In the genomic region with DNA sequence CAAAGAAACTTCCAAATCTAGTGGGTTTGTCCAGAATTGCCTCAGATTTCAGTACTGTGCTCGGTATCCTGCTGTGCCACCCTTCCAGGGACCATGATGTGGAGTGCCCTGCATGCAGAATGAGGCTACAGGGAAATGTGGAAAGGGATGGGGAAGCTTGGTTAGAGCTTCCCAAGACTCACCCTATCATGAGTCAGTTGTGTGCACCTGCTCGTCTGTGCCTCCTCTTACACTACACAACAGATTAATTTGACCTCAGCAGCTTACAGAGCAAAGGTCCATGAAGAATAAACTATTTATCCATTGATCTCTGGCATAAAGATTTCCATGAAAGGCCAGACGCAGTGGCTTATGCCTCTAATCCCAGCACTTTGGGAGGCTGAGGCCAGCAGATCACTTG, we compare ENCODE assay signal across 17 cellular contexts. TPM values are rescaled to one million over a fixed set of nuclear protein-coding genes. Genes with fewer than 3 reads are reported as not detected.
DNase-seq lines count a peak whose midpoint lies in the region; ATAC-seq lines count a peak whose summit lies in the region.
"Had no signal": no experiment of that assay in that cellular context is flagged by ENCODE, and none has a peak within 500 bp of the region (broad histone marks: within the 10 kb centered on the region; RNA-seq: fewer than 3 reads in every experiment).

No MANE protein-coding gene starts in this region.

- no peak overlapping the region for H3K27ac Mint-ChIP-seq in activated CD4-positive, alpha-beta T cell treated with anti-CD3 and anti-CD28 coated beads, Interleukin-2, amount 10 ng/mL, durations not matched to agents 24 days and 14 days
- peak overlapping the region; percentile 29 for H3K27ac Mint-ChIP-seq in stimulated activated effector memory CD8-positive, alpha-beta T cell treated with anti-CD3 and anti-CD28 coated beads, Interleukin-12 subunit alpha, Interleukin-12 subunit beta, amount 100 ng/mL, for 72 hours
- H3K27ac Mint-ChIP-seq: GM23338, H9 had no signal

- peak; percentile 62 for ATAC-seq in left colon
- ATAC-seq in stimulated activated effector memory CD8-positive, alpha-beta T cell treated with anti-CD3 and anti-CD28 coated beads, Interleukin-12 subunit alpha, Interleukin-12 subunit beta, amount 100 ng/mL, for 72 hours: no peak
- ATAC-seq: GM12878, GM23338 had no signal

- DNase-seq in activated CD4-positive, alpha-beta T cell treated with anti-CD3 and anti-CD28 coated beads, Interleukin-2, amount 10 ng/mL, durations not matched to agents 24 days and 14 days: peak; percentile 44
- DNase-seq in activated CD4-positive, alpha-beta T cell treated with anti-CD3 and anti-CD28 coated beads for 4 hours: no peak
- DNase-seq in left colon: no peak
- peak; percentile 75 for DNase-seq in myocyte (ENCODE audit: low read depth)
- DNase-seq in stimulated activated effector memory CD8-positive, alpha-beta T cell treated with anti-CD3 and anti-CD28 coated beads, Interleukin-12 subunit alpha, Interleukin-12 subunit beta, amount 100 ng/mL, for 72 hours (ENCODE audit: low spot score in 2 of 2): peak in 1 of 2 donors; percentile 20
- DNase-seq in activated naive CD4-positive, alpha-beta T cell (lab: John Stamatoyannopoulos, UW): no peak
- no peak for DNase-seq in superior temporal gyrus (ENCODE audit: extremely low spot score)
- DNase-seq: C1 segment of cervical spinal cord; Calu3; CD4-positive, alpha-beta memory T cell; COR-L47; DMS79; EL; GDM1; H9 had no signal

- H3K27me3 Mint-ChIP-seq in activated CD4-positive, alpha-beta T cell treated with anti-CD3 and anti-CD28 coated beads, Interleukin-2, amount 10 ng/mL, durations not matched to agents 24 days and 14 days: peaks cover 2% of the 10 kb centered on the region
- H3K27me3 Mint-ChIP-seq: CD4-positive, alpha-beta memory T cell had no signal

- intact Hi-C loops in activated CD4-positive, alpha-beta T cell treated with anti-CD3 and anti-CD28 coated beads, Interleukin-2, amount 10 ng/mL, durations not matched to agents 24 days and 14 days (cut with micrococcal nuclease): no loop called here
- intact Hi-C loops in left colon (cut with DNase I, micrococcal nuclease): no loop called here

- peaks cover 6% of the 10 kb centered on the region for H3K36me3 Mint-ChIP-seq in activated CD4-positive, alpha-beta T cell treated with anti-CD3 and anti-CD28 coated beads, Interleukin-2, amount 10 ng/mL, durations not matched to agents 24 days and 14 days (ENCODE audit: low read depth)
- no peaks in the 10 kb centered on the region for H3K36me3 Mint-ChIP-seq in stimulated activated effector memory CD8-positive, alpha-beta T cell treated with anti-CD3 and anti-CD28 coated beads, Interleukin-12 subunit alpha, Interleukin-12 subunit beta, amount 100 ng/mL, for 72 hours

- H3K4me3 Mint-ChIP-seq in activated CD4-positive, alpha-beta T cell treated with anti-CD3 and anti-CD28 coated beads, Interleukin-2, amount 10 ng/mL, durations not matched to agents 24 days and 14 days: no peak overlapping the region
- H3K4me3 Mint-ChIP-seq in stimulated activated effector memory CD8-positive, alpha-beta T cell treated with anti-CD3 and anti-CD28 coated beads, Interleukin-12 subunit alpha, Interleukin-12 subunit beta, amount 100 ng/mL, for 72 hours: no peak overlapping the region
- H3K4me3 Mint-ChIP-seq: CD4-positive, alpha-beta memory T cell; GM23338; H9 had no signal

- H3K9me3 Mint-ChIP-seq in activated CD4-positive, alpha-beta T cell treated with anti-CD3 and anti-CD28 coated beads, Interleukin-2, amount 10 ng/mL, durations not matched to agents 24 days and 14 days: peaks cover 8% of the 10 kb centered on the region
- peaks cover 4% of the 10 kb centered on the region for H3K9me3 Mint-ChIP-seq in stimulated activated effector memory CD8-positive, alpha-beta T cell treated with anti-CD3 and anti-CD28 coated beads, Interleukin-12 subunit alpha, Interleukin-12 subunit beta, amount 100 ng/mL, for 72 hours

- peaks cover 14% of the 10 kb centered on the region for H3K4me1 Mint-ChIP-seq in activated CD4-positive, alpha-beta T cell treated with anti-CD3 and anti-CD28 coated beads, Interleukin-2, amount 10 ng/mL, durations not matched to agents 24 days and 14 days
- H3K4me1 Mint-ChIP-seq in stimulated activated effector memory CD8-positive, alpha-beta T cell treated with anti-CD3 and anti-CD28 coated beads, Interleukin-12 subunit alpha, Interleukin-12 subunit beta, amount 100 ng/mL, for 72 hours: peaks cover 23% of the 10 kb centered on the region

RNA-seq across cellular contexts. Expression of a gene that starts 21.3 kb away (rescaled TPM):
- total RNA-seq in activated CD4-positive, alpha-beta T cell treated with anti-CD3 and anti-CD28 coated beads, Interleukin-2, amount 10 ng/mL, durations not matched to agents 24 days and 14 days: 85.8 and 86.2 TPM in 2 replicates
- total RNA-seq in left colon: 10 to 100 TPM; 51.8 to 76.6 TPM
- 37.3 and 46.6 TPM in 2 replicates for total RNA-seq in myocyte
- 29.9 TPM for polyA plus RNA-seq in myocyte (2012)

Comparison
In these comparisons a context has a peak if more than half of its experiments do, and no peak if none do; other contexts are left out.
1. DNase-seq: peak in activated CD4-positive, alpha-beta T cell treated with anti-CD3 and anti-CD28 coated beads, Interleukin-2, amount 10 ng/mL, durations not matched to agents 24 days and 14 days (single experiment) and myocyte (single experiment); none in activated CD4-positive, alpha-beta T cell treated with anti-CD3 and anti-CD28 coated beads for 4 hours (0 of 2), left colon (0 of 2), activated naive CD4-positive, alpha-beta T cell (0 of 4) and superior temporal gyrus (single experiment).